ENCODE assay signal across 8 cellular contexts in the genomic region with DNA sequence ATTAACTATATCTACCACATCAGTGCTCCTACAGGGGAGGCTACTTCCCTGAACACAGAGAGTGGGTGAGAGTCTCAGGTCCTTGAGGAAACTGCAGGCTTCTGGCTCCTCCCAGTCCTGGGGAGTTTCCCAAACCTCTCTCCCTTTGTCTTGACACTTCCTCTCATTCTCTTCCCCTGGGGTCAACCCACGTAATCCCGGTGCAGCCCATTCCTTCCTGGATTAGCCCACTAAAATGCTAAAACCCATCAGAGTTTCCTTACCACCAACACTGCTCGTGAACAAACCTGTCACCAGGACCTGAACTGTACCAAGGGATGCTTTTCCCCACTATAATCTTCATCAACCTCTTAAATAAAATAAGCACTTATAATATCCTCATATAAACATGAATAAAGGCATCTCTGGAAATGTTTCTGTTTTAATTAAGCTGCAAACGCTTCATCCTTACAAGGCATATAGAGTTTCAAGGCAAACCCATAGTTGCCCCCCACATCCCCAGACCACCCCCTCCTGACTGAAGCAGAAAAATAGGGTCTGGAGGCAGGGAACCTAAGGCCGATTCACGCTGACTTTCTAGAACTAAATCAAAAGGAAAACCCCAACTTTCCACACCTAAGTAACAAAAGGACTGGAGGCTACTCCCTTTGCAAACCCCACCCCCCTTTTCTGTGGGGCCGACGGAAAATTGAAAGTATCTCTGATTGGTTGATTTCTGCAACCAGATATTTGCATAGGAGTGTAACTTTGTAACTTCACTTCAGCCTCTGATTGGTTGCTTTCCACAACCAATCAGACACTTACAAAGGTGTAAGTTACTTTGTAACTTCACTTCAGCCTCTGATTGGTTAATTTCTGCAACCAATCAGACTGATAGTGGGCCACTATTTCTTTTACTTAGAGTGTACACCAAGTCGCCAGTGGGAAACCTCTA. TPM values are rescaled to one million over a fixed set of nuclear protein-coding genes. Genes with fewer than 3 reads are reported as not detected.
DNase-seq lines count a peak whose midpoint lies in the region; TF ChIP-seq lines count a peak whose summit lies in the region.

No MANE protein-coding gene starts in this region.

- intact Hi-C loops in vagina (cut with DNase I): no loop called here

- H3K9me3 ChIP-seq in vagina: no peaks in the 10 kb centered on the region

- no peak for TF ChIP-seq CTCF in vagina (IDR thresholded peaks at IDR 0.05)

- peak; percentile 79 for DNase-seq in stimulated activated CD4-positive, alpha-beta T cell treated with anti-CD3 and anti-CD28 coated beads, Interleukin-1b, Interleukin-23, amount 100 ng/mL, for 48 hours
- no peak for DNase-seq in stimulated activated CD4-positive, alpha-beta T cell treated with anti-CD3 and anti-CD28 coated beads, Interleukin-12 subunit alpha, Interleukin-12 subunit beta, amount 100 ng/mL, for 4 hours
- DNase-seq in M059J (ENCODE audit: low read depth): peak; percentile 66
- DNase-seq in activated naive CD4-positive, alpha-beta T cell treated with anti-CD3 and anti-CD28 coated beads, Interleukin-2, amount 50 U/mL, for 16 hours: peak; percentile 51
- DNase-seq in inferior parietal cortex (ENCODE audit: extremely low spot score): peak; percentile 34
- DNase-seq in vagina (ENCODE audit: extremely low spot score in 2 of 2): no peak
- no peak for DNase-seq in hepatic stellate cell (ENCODE audit: low spot score)
- no peak for DNase-seq in substantia nigra (lab: John Stamatoyannopoulos, UW)

- no peaks in the 10 kb centered on the region for H3K36me3 ChIP-seq in vagina

- H3K4me1 ChIP-seq in vagina: peaks cover 29% of the 10 kb centered on the region

- no peak overlapping the region for H3K4me3 ChIP-seq in vagina

- no peaks in the 10 kb centered on the region for H3K27me3 ChIP-seq in vagina

- no peak for TF ChIP-seq POLR2A in vagina (IDR thresholded peaks at IDR 0.05)

- H3K27ac ChIP-seq in vagina (peak overlapping the region; percentile 17), substantia nigra (ENCODE audit: low read depth, low read length, poor library complexity, severe bottlenecking) (no peak overlapping the region)

RNA-seq across cellular contexts. Expression of a gene that starts 19.0 kb away (rescaled TPM):
- 7,017 and 9,457 TPM in 2 replicates for total RNA-seq in M059J (2014; rRNA removed; shearing (Covaris generic))
- total RNA-seq in vagina: 2,211 TPM

RNA-seq across cellular contexts. Expression of a gene that starts 43.6 kb away (rescaled TPM):
- 0.81 and 3.7 TPM in 2 replicates for total RNA-seq in M059J (2014; rRNA removed; shearing (Covaris generic))
- 5.4 TPM for total RNA-seq in vagina

RNA-seq across cellular contexts. Expression of a gene that starts 46.5 kb away (rescaled TPM):
- 52.7 and 81.2 TPM in 2 replicates for total RNA-seq in M059J (2014; rRNA removed; shearing (Covaris generic))
- 29.7 TPM for total RNA-seq in vagina

Comparison
In these comparisons a context has a peak if more than half of its experiments do, and no peak if none do; other contexts are left out.
1. DNase-seq: peak in stimulated activated CD4-positive, alpha-beta T cell treated with anti-CD3 and anti-CD28 coated beads, Interleukin-1b, Interleukin-23, amount 100 ng/mL, for 48 hours (single experiment), M059J (single experiment), activated naive CD4-positive, alpha-beta T cell treated with anti-CD3 and anti-CD28 coated beads, Interleukin-2, amount 50 U/mL, for 16 hours (single experiment) and inferior parietal cortex (single experiment); none in stimulated activated CD4-positive, alpha-beta T cell treated with anti-CD3 and anti-CD28 coated beads, Interleukin-12 subunit alpha, Interleukin-12 subunit beta, amount 100 ng/mL, for 4 hours (single experiment), vagina (0 of 2), hepatic stellate cell (single experiment) and substantia nigra (0 of 49).